In the genomic region with DNA sequence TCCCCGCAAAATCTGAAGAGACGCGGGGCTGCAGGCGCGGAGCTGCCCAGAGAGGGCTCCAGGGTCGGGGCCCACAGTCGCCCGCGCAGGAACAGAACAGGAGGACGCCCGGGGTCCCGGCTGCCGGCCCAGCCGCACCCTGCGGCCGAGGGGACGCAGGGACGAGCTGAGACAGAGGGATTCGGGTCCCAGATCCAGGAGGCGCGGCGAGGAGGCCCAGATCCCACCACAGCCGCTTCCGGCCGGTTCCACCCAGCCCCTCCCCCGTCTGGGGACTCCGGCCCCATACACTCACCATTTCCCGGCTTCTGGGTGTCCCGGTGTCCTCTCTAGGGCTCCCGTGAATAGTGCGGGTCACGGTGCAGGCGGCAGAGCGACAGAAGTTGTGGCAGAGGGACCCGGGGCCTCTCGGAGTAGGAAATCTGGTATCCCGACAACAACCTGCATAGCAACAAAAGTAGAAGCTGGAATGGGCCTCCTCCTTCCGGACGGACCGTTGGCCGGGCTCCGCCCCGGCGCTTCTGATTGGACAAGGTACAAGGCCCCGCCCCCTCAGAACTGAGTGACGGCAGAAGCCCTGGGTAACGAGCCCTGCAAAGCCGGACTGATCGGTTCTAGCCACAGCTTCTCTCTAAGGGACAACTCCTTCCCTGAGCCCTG, we compare ENCODE assay signal across 8 cellular contexts. TPM values are rescaled to one million over a fixed set of nuclear protein-coding genes. Genes with fewer than 3 reads are reported as not detected.
DNase-seq lines count a peak whose midpoint lies in the region; ATAC-seq and TF ChIP-seq lines count a peak whose summit lies in the region.

A gene (minus strand): TSS at position 466 of the 660 bp plus-strand sequence. CDS start 168 bp downstream, at position 298.

- no peaks in the 10 kb centered on the region for H3K27me3 Mint-ChIP-seq in activated CD8-positive, alpha-beta T cell treated with anti-CD3 and anti-CD28 coated beads for 36 hours

- H3K4me2 ChIP-seq in BLaER1 treated with 17β-estradiol and CSF1 and Interleukin-3, amounts not matched to agents 10 nM and 100 nM: peak within 1 kb of the TSS; percentile 88 to 100 (median 97)

- H3K36me3 Mint-ChIP-seq in activated CD8-positive, alpha-beta T cell treated with anti-CD3 and anti-CD28 coated beads for 36 hours (ENCODE audit: low read depth): peaks cover 21% of the 10 kb centered on the region

- POLR2A ChIA-PET in activated CD8-positive, alpha-beta T cell treated with anti-CD3 and anti-CD28 coated beads for 36 hours (lab: Charles Lee): interaction anchor here (0.7 to 1.8 kb wide), 9 partner anchors 27 to 216 kb away, joined by 3 to 5 read pairs (median 4); a partner anchor contains a TSS

- CTCF ChIA-PET in activated CD8-positive, alpha-beta T cell treated with anti-CD3 and anti-CD28 coated beads for 36 hours (lab: Charles Lee): interaction anchor here (0.7 to 7.9 kb wide), 24 partner anchors 9 to 342 kb away, joined by 3 to 136 read pairs (median 8); a partner anchor contains a TSS

- peak within 1 kb of the TSS; percentile 76 to 98 (median 88) for H3K4me3 ChIP-seq in BLaER1 treated with 17β-estradiol and CSF1 and Interleukin-3, amounts not matched to agents 10 nM and 100 nM
- peak within 1 kb of the TSS; percentile 79 for H3K4me3 ChIP-seq in lung

- peaks cover 24 to 46% (median 30%) of the 10 kb centered on the region in 11 experiments for H3K36me3 ChIP-seq in BLaER1 treated with 17β-estradiol and CSF1 and Interleukin-3, amounts not matched to agents 10 nM and 100 nM
- H3K36me3 ChIP-seq in lung (ENCODE audit: control insufficient read depth in 2 of 2, insufficient read depth in 2 of 2, low read length in 2 of 2): peaks cover 0 to 7% of the 10 kb centered on the region in 2 donors

- ATAC-seq in GM19351 (IDR thresholded peaks at IDR 0.05; ENCODE audit: unreplicated experiment) (peak; percentile 86), HG03565 (IDR thresholded peaks at IDR 0.05; ENCODE audit: unreplicated experiment) (peak; percentile 79), lung (ENCODE audit: insufficient read depth, low FRiP score) (peak; percentile 100)
- ATAC-seq in activated CD8-positive, alpha-beta T cell treated with anti-CD3 and anti-CD28 coated beads for 36 hours: peak; percentile 94

- intact Hi-C loops in activated CD8-positive, alpha-beta T cell treated with anti-CD3 and anti-CD28 coated beads for 36 hours (cut with micrococcal nuclease): loop anchor here (2.0 to 5.0 kb wide), 6 partner anchors 49 to 343 kb away; a partner anchor contains a TSS

- peak within 1 kb of the TSS; percentile 80 for H3K27ac Mint-ChIP-seq in activated CD8-positive, alpha-beta T cell treated with anti-CD3 and anti-CD28 coated beads for 36 hours

- WGBS in lung, 2 donors: 1% methylated on average over 48 to 49 of the region's 49 CpGs

- H3K27ac ChIP-seq in BLaER1 treated with 17β-estradiol and CSF1 and Interleukin-3, amounts not matched to agents 10 nM and 100 nM: peak within 1 kb of the TSS; percentile 70 to 90 (median 81)
- peak within 1 kb of the TSS; percentile 83 to 93 for H3K27ac ChIP-seq in lung (ENCODE audit: low read depth in 1 of 2, low read length in 1 of 2)

- H3K4me1 Mint-ChIP-seq in activated CD8-positive, alpha-beta T cell treated with anti-CD3 and anti-CD28 coated beads for 36 hours (ENCODE audit: low read depth): peaks cover 33% of the 10 kb centered on the region

- H3K9ac ChIP-seq in BLaER1 treated with 17β-estradiol and CSF1 and Interleukin-3, amounts not matched to agents 10 nM and 100 nM: peak within 1 kb of the TSS; percentile 77 to 90 (median 86)

- DNase-seq in NCI-H82 (lab: John Stamatoyannopoulos, UW): peak; percentile 99
- DNase-seq in activated CD8-positive, alpha-beta T cell treated with anti-CD3 and anti-CD28 coated beads for 36 hours: peak; percentile 97
- peak; percentile 80 for DNase-seq in effector CD4-positive, alpha-beta T cell
- peak; percentile 98 for DNase-seq in lung (ENCODE audit: low spot score)
- peak; percentile 64 to 82 (median 72) for DNase-seq in stimulated activated CD4-positive, alpha-beta T cell treated with anti-CD3 and anti-CD28 coated beads, TNF-alpha, amount 100 ng/mL, for 1 hour (ENCODE audit: low read depth in 3 of 3, low spot score in 1 of 3)

- H3K4me3 Mint-ChIP-seq in activated CD8-positive, alpha-beta T cell treated with anti-CD3 and anti-CD28 coated beads for 36 hours: peak within 1 kb of the TSS; percentile 91

- H4K20me1 ChIP-seq in BLaER1 treated with 17β-estradiol and CSF1 and Interleukin-3, amounts not matched to agents 10 nM and 100 nM: peaks cover 0 to 22% (median 6%) of the 10 kb centered on the region in 11 experiments; a peak in 9 of 22 replicates

- H3K9me3 Mint-ChIP-seq in activated CD8-positive, alpha-beta T cell treated with anti-CD3 and anti-CD28 coated beads for 36 hours: no peaks in the 10 kb centered on the region

- H3K27me3 ChIP-seq in BLaER1 treated with 17β-estradiol and CSF1 and Interleukin-3, amounts not matched to agents 10 nM and 100 nM: no peaks in the 10 kb centered on the region
- no peaks in the 10 kb centered on the region for H3K27me3 ChIP-seq in lung (ENCODE audit: control insufficient read depth, insufficient read depth)

- peaks cover 19 to 38% (median 25%) of the 10 kb centered on the region in 11 experiments for H3K9me3 ChIP-seq in BLaER1 treated with 17β-estradiol and CSF1 and Interleukin-3, amounts not matched to agents 10 nM and 100 nM (replicated peaks in 1 of 11)
- H3K9me3 ChIP-seq in lung (ENCODE audit: control insufficient read depth in 2 of 2, insufficient read depth in 1 of 2, low read length in 1 of 2): peaks cover 0 to 1% of the 10 kb centered on the region in 2 donors

- TF ChIP-seq CTCF in activated CD8-positive, alpha-beta T cell treated with anti-CD3 and anti-CD28 coated beads for 36 hours (IDR thresholded peaks at IDR 0.05): no peak
- no peak for TF ChIP-seq CTCF in lung (IDR thresholded peaks at IDR 0.05; ENCODE audit: control extremely low read depth, extremely low read depth)

- H3K4me1 ChIP-seq in BLaER1 treated with 17β-estradiol and CSF1 and Interleukin-3, amounts not matched to agents 10 nM and 100 nM: peaks cover 22 to 38% (median 33%) of the 10 kb centered on the region in 10 experiments
- peaks cover 4 to 5% of the 10 kb centered on the region in 2 donors for H3K4me1 ChIP-seq in lung (ENCODE audit: control insufficient read depth in 2 of 2, insufficient read depth in 2 of 2, low read length in 2 of 2)

RNA-seq across cellular contexts. Expression of the gene that starts here (rescaled TPM):
- 1 to 10 TPM; 2.0 to 3.0 TPM for total RNA-seq in activated CD8-positive, alpha-beta T cell treated with anti-CD3 and anti-CD28 coated beads for 36 hours
- total RNA-seq in lung: 10 to 100 TPM in 1 of 2 donors, 1 to 10 TPM in 1; 6.0 to 15.0 TPM
- 1 to 10 TPM; 2.2 to 3.5 TPM for polyA plus RNA-seq in lung

Comparison
In these comparisons a context has a peak if more than half of its experiments do, and no peak if none do; other contexts are left out.
1. Peak in every context shown above with its lines: DNase-seq, ATAC-seq, H3K4me3 ChIP-seq and H3K27ac ChIP-seq.